In the genomic region with DNA sequence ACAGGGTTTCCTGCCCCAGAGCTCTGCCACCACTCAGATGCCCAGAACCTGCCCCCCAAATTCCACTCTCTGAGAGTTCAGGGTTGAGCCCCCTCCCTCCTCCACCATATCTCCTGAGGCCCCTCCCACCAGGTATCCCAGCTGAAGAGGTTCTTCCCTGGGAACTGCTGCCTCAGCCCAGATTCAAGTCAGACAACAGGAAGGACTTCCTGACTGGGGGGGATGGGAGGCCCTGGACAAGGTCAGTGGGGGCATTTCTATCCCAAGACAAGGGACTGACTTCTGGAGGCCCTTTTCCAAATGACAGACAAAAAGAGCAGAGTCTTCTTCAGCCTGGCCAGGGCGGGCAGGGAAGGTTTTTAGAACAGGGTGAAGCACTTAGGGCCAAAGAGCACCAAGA, we compare ENCODE assay signal across 16 cellular contexts.
"Had no signal": no experiment of that assay in that cellular context is flagged by ENCODE, and none has a peak within 500 bp of the region (broad histone marks: within the 10 kb centered on the region; RNA-seq: fewer than 3 reads in every experiment).

No MANE protein-coding gene starts in this region.

- H3K27me3 ChIP-seq: MG63 had no signal

- H3K4me2 ChIP-seq: SK-N-SH had no signal

- FAIRE-seq: RCC 7860 had no signal

- H3K9me3 ChIP-seq: MG63, SK-N-SH had no signal

- H3K36me3 ChIP-seq: MG63 had no signal

- H3K9ac ChIP-seq: SK-N-SH had no signal

- DNase-seq: Karpas-422, KG1, MG63, NCI-H1092, NCI-H1417 treated with DMSO at 0.1 percent for 48 hours, NCI-H1694 treated with DMSO at 0.1 percent for 48 hours, NCI-H1930, NCI-H2081 treated with DMSO at 0.1 percent for 48 hours, NCI-H226, NCI-H446, NCI-H510A, NCI-H524 treated with DMSO at 0.1 percent for 48 hours, NCI-H774, RPMI8226, SK-N-SH had no signal

- H3K4me3 ChIP-seq: MG63 had no signal
